Comparison of ENCODE assay signal across 1 cellular context in the genomic region with DNA sequence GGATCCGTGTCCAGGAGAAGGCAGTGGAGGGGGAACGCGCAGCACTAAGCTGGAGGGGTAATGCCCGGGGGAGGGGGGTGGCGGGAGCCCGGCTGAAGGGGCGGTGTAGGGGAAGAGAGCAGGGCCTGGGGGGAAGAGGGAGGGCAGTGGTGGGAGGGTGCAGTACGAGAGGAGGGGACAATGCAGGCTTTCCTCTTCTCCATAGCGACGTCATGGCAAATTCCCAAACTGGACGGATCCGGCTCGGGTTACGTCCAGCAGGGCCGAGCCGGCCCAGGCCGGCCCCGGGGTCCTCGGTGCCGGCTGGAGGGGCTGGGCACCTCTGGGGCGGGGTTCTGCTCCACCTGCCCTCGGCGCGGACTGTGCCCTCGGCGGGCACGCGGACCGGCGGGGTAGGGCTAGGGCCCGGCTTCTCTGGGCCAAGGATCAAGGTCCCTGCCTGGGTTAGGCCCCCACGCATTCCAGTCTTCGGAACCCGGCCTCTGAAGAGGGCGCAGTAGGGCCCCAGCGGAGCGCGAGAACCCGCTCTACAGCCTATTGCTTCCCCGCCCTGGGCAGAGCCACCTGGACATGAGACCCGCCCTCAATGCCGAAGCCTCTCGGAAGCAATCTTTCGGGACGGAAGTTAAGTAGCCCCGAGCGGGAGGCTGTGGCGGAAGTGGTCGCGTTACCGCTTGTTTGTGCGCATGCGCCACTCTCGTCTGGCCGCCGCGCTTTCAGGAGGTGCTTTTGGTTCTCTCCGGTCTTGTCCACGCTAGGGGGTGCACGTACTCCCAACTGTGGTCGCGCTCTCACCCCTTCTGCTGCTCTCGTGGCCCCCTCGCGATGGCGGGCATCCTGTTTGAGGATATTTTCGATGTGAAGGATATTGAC.
TF ChIP-seq lines count a peak whose summit lies in the region.

No MANE protein-coding gene starts in this region.

TF ChIP-seq in K562, 482 proteins besides CTCF, POLR2A, EP300 and RAD21 (continues in another document):
- TF ChIP-seq, protein P1, sequence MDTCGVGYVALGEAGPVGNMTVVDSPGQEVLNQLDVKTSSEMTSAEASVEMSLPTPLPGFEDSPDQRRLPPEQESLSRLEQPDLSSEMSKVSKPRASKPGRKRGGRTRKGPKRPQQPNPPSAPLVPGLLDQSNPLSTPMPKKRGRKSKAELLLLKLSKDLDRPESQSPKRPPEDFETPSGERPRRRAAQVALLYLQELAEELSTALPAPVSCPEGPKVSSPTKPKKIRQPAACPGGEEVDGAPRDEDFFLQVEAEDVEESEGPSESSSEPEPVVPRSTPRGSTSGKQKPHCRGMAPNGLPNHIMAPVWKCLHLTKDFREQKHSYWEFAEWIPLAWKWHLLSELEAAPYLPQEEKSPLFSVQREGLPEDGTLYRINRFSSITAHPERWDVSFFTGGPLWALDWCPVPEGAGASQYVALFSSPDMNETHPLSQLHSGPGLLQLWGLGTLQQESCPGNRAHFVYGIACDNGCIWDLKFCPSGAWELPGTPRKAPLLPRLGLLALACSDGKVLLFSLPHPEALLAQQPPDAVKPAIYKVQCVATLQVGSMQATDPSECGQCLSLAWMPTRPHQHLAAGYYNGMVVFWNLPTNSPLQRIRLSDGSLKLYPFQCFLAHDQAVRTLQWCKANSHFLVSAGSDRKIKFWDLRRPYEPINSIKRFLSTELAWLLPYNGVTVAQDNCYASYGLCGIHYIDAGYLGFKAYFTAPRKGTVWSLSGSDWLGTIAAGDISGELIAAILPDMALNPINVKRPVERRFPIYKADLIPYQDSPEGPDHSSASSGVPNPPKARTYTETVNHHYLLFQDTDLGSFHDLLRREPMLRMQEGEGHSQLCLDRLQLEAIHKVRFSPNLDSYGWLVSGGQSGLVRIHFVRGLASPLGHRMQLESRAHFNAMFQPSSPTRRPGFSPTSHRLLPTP (IDR thresholded peaks at IDR 0.05; ENCODE audit: borderline replicate concordance, extremely low read depth, insufficient read length): no peak
- TF ChIP-seq OTX1 (CRISPR knock-in tag; IDR thresholded peaks at IDR 0.05) (no peak), POU5F1 (IDR thresholded peaks at IDR 0.05; ENCODE audit: borderline replicate concordance, low read depth, low read length, partially characterized antibody) (no peak), ZNF75A (CRISPR knock-in tag; IDR thresholded peaks at IDR 0.05) (no peak), BRD9 (IDR thresholded peaks at IDR 0.05; ENCODE audit: low read depth, partially characterized antibody) (no peak), ZNF253 (CRISPR knock-in tag; conservative IDR thresholded peaks at IDR 0.05) (no peak), ZNF398 (CRISPR knock-in tag; IDR thresholded peaks at IDR 0.05) (no peak), TBP (optimal IDR thresholded peaks at IDR 0.05; ENCODE audit: low read depth, low read length) (peak; percentile 85), FOXJ2 (tag; IDR thresholded peaks at IDR 0.05) (no peak; the same call in 1 of the 2 replicates), SETDB1 (IDR thresholded peaks at IDR 0.05; ENCODE audit: low read length) (peak; percentile 71), CBX2 (IDR thresholded peaks at IDR 0.05; ENCODE audit: insufficient read depth, low read length, poor library complexity, severe bottlenecking) (no peak), TFAP4 (CRISPR knock-in tag; IDR thresholded peaks at IDR 0.05; ENCODE audit: borderline replicate concordance) (peak; percentile 96), RAD51 (IDR thresholded peaks at IDR 0.05; ENCODE audit: borderline replicate concordance, low read depth) (no peak), ILF3 (IDR thresholded peaks at IDR 0.05; ENCODE audit: borderline replicate concordance) (no peak; the same call in 1 of the 2 replicates), TRIM28 (IDR thresholded peaks at IDR 0.05) (no peak), GABPA (tag; conservative IDR thresholded peaks at IDR 0.05; ENCODE audit: low read depth) (peak; percentile 97), NR4A1 (CRISPR knock-in tag; IDR thresholded peaks at IDR 0.05) (no peak), NR4A1 (tag; IDR thresholded peaks at IDR 0.05) (no peak), ZNF41 (CRISPR knock-in tag; conservative IDR thresholded peaks at IDR 0.05) (no peak), ZNF655 (CRISPR knock-in tag; IDR thresholded peaks at IDR 0.05) (no peak), ZFP36 (IDR thresholded peaks at IDR 0.05; ENCODE audit: low read depth, low read length, partially characterized antibody) (no peak), SAFB (IDR thresholded peaks at IDR 0.05; ENCODE audit: borderline replicate concordance, low read depth, low read length) (no peak), SOX6 (IDR thresholded peaks at IDR 0.05) (peak; percentile 27; the same call in 1 of the 2 replicates), NCOR1 (IDR thresholded peaks at IDR 0.05) (no peak), BCOR (IDR thresholded peaks at IDR 0.05) (no peak; the same call in 1 of the 2 replicates), L3MBTL2 (IDR thresholded peaks at IDR 0.05) (peak; percentile 88), MEF2A (IDR thresholded peaks at IDR 0.05; ENCODE audit: control insufficient read depth, low read depth, low read length) (no peak), CBX1 (IDR thresholded peaks at IDR 0.05; ENCODE audit: low read depth) (peak; percentile 10; the same call in 1 of the 2 replicates), ZNF785 (CRISPR knock-in tag; IDR thresholded peaks at IDR 0.05) (no peak), ZBTB17 (CRISPR knock-in tag; IDR thresholded peaks at IDR 0.05) (peak; percentile 70; the same call in 1 of the 2 replicates), PHF8 (IDR thresholded peaks at IDR 0.05; ENCODE audit: borderline replicate concordance, low read length) (peak; percentile 67; the same call in 1 of the 2 replicates), MTA2 (IDR thresholded peaks at IDR 0.05; ENCODE audit: low read depth) (no peak), STAT5B (CRISPR knock-in tag; IDR thresholded peaks at IDR 0.05) (no peak)
- TF ChIP-seq, protein P2, sequence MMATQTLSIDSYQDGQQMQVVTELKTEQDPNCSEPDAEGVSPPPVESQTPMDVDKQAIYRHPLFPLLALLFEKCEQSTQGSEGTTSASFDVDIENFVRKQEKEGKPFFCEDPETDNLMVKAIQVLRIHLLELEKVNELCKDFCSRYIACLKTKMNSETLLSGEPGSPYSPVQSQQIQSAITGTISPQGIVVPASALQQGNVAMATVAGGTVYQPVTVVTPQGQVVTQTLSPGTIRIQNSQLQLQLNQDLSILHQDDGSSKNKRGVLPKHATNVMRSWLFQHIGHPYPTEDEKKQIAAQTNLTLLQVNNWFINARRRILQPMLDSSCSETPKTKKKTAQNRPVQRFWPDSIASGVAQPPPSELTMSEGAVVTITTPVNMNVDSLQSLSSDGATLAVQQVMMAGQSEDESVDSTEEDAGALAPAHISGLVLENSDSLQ (IDR thresholded peaks at IDR 0.05): peak; percentile 50
- TF ChIP-seq, protein P3, sequence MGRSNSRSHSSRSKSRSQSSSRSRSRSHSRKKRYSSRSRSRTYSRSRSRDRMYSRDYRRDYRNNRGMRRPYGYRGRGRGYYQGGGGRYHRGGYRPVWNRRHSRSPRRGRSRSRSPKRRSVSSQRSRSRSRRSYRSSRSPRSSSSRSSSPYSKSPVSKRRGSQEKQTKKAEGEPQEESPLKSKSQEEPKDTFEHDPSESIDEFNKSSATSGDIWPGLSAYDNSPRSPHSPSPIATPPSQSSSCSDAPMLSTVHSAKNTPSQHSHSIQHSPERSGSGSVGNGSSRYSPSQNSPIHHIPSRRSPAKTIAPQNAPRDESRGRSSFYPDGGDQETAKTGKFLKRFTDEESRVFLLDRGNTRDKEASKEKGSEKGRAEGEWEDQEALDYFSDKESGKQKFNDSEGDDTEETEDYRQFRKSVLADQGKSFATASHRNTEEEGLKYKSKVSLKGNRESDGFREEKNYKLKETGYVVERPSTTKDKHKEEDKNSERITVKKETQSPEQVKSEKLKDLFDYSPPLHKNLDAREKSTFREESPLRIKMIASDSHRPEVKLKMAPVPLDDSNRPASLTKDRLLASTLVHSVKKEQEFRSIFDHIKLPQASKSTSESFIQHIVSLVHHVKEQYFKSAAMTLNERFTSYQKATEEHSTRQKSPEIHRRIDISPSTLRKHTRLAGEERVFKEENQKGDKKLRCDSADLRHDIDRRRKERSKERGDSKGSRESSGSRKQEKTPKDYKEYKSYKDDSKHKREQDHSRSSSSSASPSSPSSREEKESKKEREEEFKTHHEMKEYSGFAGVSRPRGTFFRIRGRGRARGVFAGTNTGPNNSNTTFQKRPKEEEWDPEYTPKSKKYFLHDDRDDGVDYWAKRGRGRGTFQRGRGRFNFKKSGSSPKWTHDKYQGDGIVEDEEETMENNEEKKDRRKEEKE (IDR thresholded peaks at IDR 0.05; ENCODE audit: borderline replicate concordance in 1 of 2, control insufficient read depth in 1 of 2, low read depth in 2 of 2, low read length in 1 of 2): no peak
- TF ChIP-seq, protein P4, sequence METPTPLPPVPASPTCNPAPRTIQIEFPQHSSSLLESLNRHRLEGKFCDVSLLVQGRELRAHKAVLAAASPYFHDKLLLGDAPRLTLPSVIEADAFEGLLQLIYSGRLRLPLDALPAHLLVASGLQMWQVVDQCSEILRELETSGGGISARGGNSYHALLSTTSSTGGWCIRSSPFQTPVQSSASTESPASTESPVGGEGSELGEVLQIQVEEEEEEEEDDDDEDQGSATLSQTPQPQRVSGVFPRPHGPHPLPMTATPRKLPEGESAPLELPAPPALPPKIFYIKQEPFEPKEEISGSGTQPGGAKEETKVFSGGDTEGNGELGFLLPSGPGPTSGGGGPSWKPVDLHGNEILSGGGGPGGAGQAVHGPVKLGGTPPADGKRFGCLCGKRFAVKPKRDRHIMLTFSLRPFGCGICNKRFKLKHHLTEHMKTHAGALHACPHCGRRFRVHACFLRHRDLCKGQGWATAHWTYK (CRISPR knock-in tag; IDR thresholded peaks at IDR 0.05): peak; percentile 63; the same call in 1 of the 2 replicates
- TF ChIP-seq, protein P5, sequence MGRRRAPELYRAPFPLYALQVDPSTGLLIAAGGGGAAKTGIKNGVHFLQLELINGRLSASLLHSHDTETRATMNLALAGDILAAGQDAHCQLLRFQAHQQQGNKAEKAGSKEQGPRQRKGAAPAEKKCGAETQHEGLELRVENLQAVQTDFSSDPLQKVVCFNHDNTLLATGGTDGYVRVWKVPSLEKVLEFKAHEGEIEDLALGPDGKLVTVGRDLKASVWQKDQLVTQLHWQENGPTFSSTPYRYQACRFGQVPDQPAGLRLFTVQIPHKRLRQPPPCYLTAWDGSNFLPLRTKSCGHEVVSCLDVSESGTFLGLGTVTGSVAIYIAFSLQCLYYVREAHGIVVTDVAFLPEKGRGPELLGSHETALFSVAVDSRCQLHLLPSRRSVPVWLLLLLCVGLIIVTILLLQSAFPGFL (CRISPR knock-in tag; IDR thresholded peaks at IDR 0.05): no peak
- TF ChIP-seq, protein P6, sequence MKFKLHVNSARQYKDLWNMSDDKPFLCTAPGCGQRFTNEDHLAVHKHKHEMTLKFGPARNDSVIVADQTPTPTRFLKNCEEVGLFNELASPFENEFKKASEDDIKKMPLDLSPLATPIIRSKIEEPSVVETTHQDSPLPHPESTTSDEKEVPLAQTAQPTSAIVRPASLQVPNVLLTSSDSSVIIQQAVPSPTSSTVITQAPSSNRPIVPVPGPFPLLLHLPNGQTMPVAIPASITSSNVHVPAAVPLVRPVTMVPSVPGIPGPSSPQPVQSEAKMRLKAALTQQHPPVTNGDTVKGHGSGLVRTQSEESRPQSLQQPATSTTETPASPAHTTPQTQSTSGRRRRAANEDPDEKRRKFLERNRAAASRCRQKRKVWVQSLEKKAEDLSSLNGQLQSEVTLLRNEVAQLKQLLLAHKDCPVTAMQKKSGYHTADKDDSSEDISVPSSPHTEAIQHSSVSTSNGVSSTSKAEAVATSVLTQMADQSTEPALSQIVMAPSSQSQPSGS (CRISPR knock-in tag; IDR thresholded peaks at IDR 0.05): no peak
